In genomic region chr19:11887618-11888531, GRCh38 we compare ENCODE assay signal across 1 cellular context.
A peak's percentile ranks its signal among the peaks of the same experiment; 100 is the strongest.
TF ChIP-seq lines count a peak whose summit lies in the region.

Gene ZNF69, plus strand, starts transcription at chr19:11887782. Its CDS starts 142 bp downstream, at chr19:11887924.

TF ChIP-seq in GM12878, 131 proteins besides CTCF, POLR2A, EP300 and RAD21 (continued from another document):
- TF ChIP-seq PBX3 (IDR thresholded peaks at IDR 0.05; ENCODE audit: insufficient replicate concordance, low read depth, low read length) (peak; percentile 88), MTA3 (IDR thresholded peaks at IDR 0.05; ENCODE audit: borderline replicate concordance, low read length) (no peak), SREBF2 (IDR thresholded peaks at IDR 0.05; ENCODE audit: low read length) (no peak), CBX5 (IDR thresholded peaks at IDR 0.05; ENCODE audit: low read depth) (0 out of 2 replicates have a peak, but pooled peaks have one; percentile 11), SIN3A (IDR thresholded peaks at IDR 0.05; ENCODE audit: low read depth, low read length) (no peak), ATF7 (IDR thresholded peaks at IDR 0.05; ENCODE audit: low read depth) (no peak), CEBPB (IDR thresholded peaks at IDR 0.05; ENCODE audit: borderline replicate concordance in 1 of 2, low read depth in 2 of 2, low read length in 2 of 2) (no peak), MEF2B (IDR thresholded peaks at IDR 0.05; ENCODE audit: partially characterized antibody, poor library complexity, severe bottlenecking) (no peak), CBFB (IDR thresholded peaks at IDR 0.05; ENCODE audit: low read depth) (no peak)
- TF ChIP-seq, protein P1, sequence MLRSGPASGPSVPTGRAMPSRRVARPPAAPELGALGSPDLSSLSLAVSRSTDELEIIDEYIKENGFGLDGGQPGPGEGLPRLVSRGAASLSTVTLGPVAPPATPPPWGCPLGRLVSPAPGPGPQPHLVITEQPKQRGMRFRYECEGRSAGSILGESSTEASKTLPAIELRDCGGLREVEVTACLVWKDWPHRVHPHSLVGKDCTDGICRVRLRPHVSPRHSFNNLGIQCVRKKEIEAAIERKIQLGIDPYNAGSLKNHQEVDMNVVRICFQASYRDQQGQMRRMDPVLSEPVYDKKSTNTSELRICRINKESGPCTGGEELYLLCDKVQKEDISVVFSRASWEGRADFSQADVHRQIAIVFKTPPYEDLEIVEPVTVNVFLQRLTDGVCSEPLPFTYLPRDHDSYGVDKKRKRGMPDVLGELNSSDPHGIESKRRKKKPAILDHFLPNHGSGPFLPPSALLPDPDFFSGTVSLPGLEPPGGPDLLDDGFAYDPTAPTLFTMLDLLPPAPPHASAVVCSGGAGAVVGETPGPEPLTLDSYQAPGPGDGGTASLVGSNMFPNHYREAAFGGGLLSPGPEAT (IDR thresholded peaks at IDR 0.05; ENCODE audit: low read depth), result no peak
